8 cellular contexts compared by ENCODE assay signal in genomic region chr14:64983439-64984310, GRCh38. TPM values are rescaled to one million over a fixed set of nuclear protein-coding genes. Genes with fewer than 3 reads are reported as not detected.
DNase-seq lines count a peak whose midpoint lies in the region; ATAC-seq and TF ChIP-seq lines count a peak whose summit lies in the region.

No MANE protein-coding gene starts in this region.

- no peak overlapping the region for H3K4me3 ChIP-seq in IMR-90 (ENCODE audit: insufficient read depth, low read depth, low read length)

- no peak overlapping the region for H2AK5ac ChIP-seq in IMR-90 (ENCODE audit: low read depth, low read length)

- DNase-seq in NCI-H2081 (lab: John Stamatoyannopoulos, UW) (peak; percentile 39 to 67), NCI-H2081 treated with DMSO at 0.1 percent for 48 hours (lab: John Stamatoyannopoulos, UW) (no peak), IMR-90 (peak; percentile 74), SK-N-DZ (ENCODE audit: low spot score) (peak; percentile 53), dedifferentiated amniotic fluid mesenchymal stem cell (ENCODE audit: extremely low spot score) (peak; percentile 66), midbrain (lab: John Stamatoyannopoulos, UW) (peak; percentile 43)

- H3K9ac ChIP-seq in IMR-90 (ENCODE audit: low read depth, low read length), result no peak overlapping the region

- no peaks in the 10 kb centered on the region for H4K20me1 ChIP-seq in IMR-90 (ENCODE audit: insufficient read depth, low read length)

- peak overlapping the region; percentile 91 for H2AFZ ChIP-seq in IMR-90 (replicated peaks; ENCODE audit: low read length, poor library complexity)

- H3K27me3 ChIP-seq in IMR-90 (ENCODE audit: control insufficient read depth, insufficient read depth, low read length), result peaks cover 5% of the 10 kb centered on the region

- intact Hi-C loops in IMR-90 (cut with micrococcal nuclease), result loop anchor here (5.0 kb wide), 1 partner anchor 71 kb away; the partner anchor contains the start of gene CHURC1

- peak overlapping the region; percentile 64; the same call in 1 of the 2 replicates for H3K23ac ChIP-seq in IMR-90 (ENCODE audit: low read depth, low read length)

- TF ChIP-seq RAD21 in IMR-90 (IDR thresholded peaks at IDR 0.05; ENCODE audit: low read length), result peak; percentile 76

- H2BK5ac ChIP-seq in IMR-90 (ENCODE audit: low read depth, low read length, poor library complexity, severe bottlenecking), result no peak overlapping the region

- no peak overlapping the region for H2BK120ac ChIP-seq in IMR-90 (ENCODE audit: low read depth, low read length)

- H4K8ac ChIP-seq in IMR-90 (ENCODE audit: low read depth in 2 of 2, low read length in 2 of 2), result peak overlapping the region in 1 of 2 experiments; percentile 21; a peak in 1 of 4 replicates

- H3K9me3 ChIP-seq in IMR-90 (ENCODE audit: control insufficient read depth, insufficient read depth, low read length), result no peaks in the 10 kb centered on the region

- H3K4me2 ChIP-seq in IMR-90 (ENCODE audit: low read depth, low read length), result peak overlapping the region; percentile 87

- no peak overlapping the region for H4K5ac ChIP-seq in IMR-90 (ENCODE audit: low read depth, low read length)

- H2BK20ac ChIP-seq in IMR-90 (ENCODE audit: low read depth, low read length), result no peak overlapping the region

- H3K18ac ChIP-seq in IMR-90 (ENCODE audit: low read depth, low read length), result no peak overlapping the region

- 0 out of 2 replicates have a peak overlapping the region, but pooled peaks have one; percentile 20 for H3K14ac ChIP-seq in IMR-90 (replicated peaks; ENCODE audit: low read depth, low read length)

- peak overlapping the region; percentile 74 for H2AK9ac ChIP-seq in IMR-90 (replicated peaks; ENCODE audit: low read depth, low read length, poor library complexity)

- H3K4me1 ChIP-seq in IMR-90 (ENCODE audit: control insufficient read depth, insufficient read depth, low read length), result peaks cover 3% of the 10 kb centered on the region; the same call in 1 of the 2 replicates

- WGBS in IMR-90 (ENCODE audit: extremely low coverage in 2 of 2, insufficient read length in 1 of 2), 2 experiments, result 0% methylated on average over 3 of the region's 15 CpGs; no CpG with 5 or more reads in 1 of the 2 experiments

- dilution Hi-C loops in IMR-90 (cut with HindIII; ENCODE audit: low sequenced_read_pairs, unreplicated experiment), result no loop called here

- no peak overlapping the region for H3K4ac ChIP-seq in IMR-90 (ENCODE audit: low read depth, low read length)

- ATAC-seq in IMR-90 (ENCODE audit: low read depth), result no peak
- ATAC-seq in GM19455 (IDR thresholded peaks at IDR 0.05; ENCODE audit: unreplicated experiment), result no peak
- ATAC-seq in HG02798 (IDR thresholded peaks at IDR 0.05; ENCODE audit: poor library complexity, unreplicated experiment), result no peak

- no peak overlapping the region for H2BK15ac ChIP-seq in IMR-90 (ENCODE audit: low read depth, low read length)

- H4K91ac ChIP-seq in IMR-90 (ENCODE audit: insufficient read depth, low read depth, low read length), result no peak overlapping the region

- H3K79me1 ChIP-seq in IMR-90 (ENCODE audit: low read depth in 1 of 2, low read length in 2 of 2), result peaks cover 13 to 15% of the 10 kb centered on the region in 2 experiments

- no TSS peak for BruUV-seq in IMR-90 (replicated peaks; lab: Mats Ljungman, UMichigan)

- CTCF ChIA-PET in IMR-90 (lab: Yijun Ruan, JAX), result interaction anchor here (0.7 kb wide), 1 partner anchor 32 kb away, joined by 3 read pairs; no protein-coding TSS in a partner anchor

- H3K27ac ChIP-seq in IMR-90 (ENCODE audit: insufficient read depth, low read length), result no peak overlapping the region

- TF ChIP-seq POLR2A in IMR-90 (IDR thresholded peaks at IDR 0.05; ENCODE audit: low read depth, low read length), result no peak

- H3K56ac ChIP-seq in IMR-90 (ENCODE audit: extremely low read depth, insufficient read depth, low read length), result no peak overlapping the region

- in situ Hi-C loops in IMR-90 (cut with MboI; ENCODE audit: low sequenced_read_pairs), result no loop called here

- POLR2A ChIA-PET in IMR-90 (lab: Charles Lee; ENCODE audit: unreplicated experiment), result no interaction called here

- H3K9me1 ChIP-seq in IMR-90 (ENCODE audit: insufficient read depth, low read length), result no peaks in the 10 kb centered on the region

- peak; percentile 80 for TF ChIP-seq CTCF in IMR-90 (conservative IDR thresholded peaks at IDR 0.05; ENCODE audit: low read depth, low read length)

- no peaks in the 10 kb centered on the region for H3K36me3 ChIP-seq in IMR-90 (ENCODE audit: control insufficient read depth, insufficient read depth, low read length)

TF ChIP-seq in IMR-90, 13 proteins besides CTCF, POLR2A, EP300 and RAD21:
- TF ChIP-seq BHLHE40 (IDR thresholded peaks at IDR 0.05; ENCODE audit: low read depth, low read length), result no peak
- no peak for TF ChIP-seq ELK1 (IDR thresholded peaks at IDR 0.05; ENCODE audit: borderline replicate concordance, low read depth, low read length)
- TF ChIP-seq RFX5 (IDR thresholded peaks at IDR 0.05; ENCODE audit: low read depth, low read length), result no peak
- TF ChIP-seq SMC3 (IDR thresholded peaks at IDR 0.05; ENCODE audit: low read depth, low read length), result peak; percentile 62
- no peak for TF ChIP-seq FOS (IDR thresholded peaks at IDR 0.05; ENCODE audit: low read depth, low read length)
- TF ChIP-seq MAFK (IDR thresholded peaks at IDR 0.05; ENCODE audit: low read depth, low read length), result no peak
- no peak for TF ChIP-seq CHD1 (IDR thresholded peaks at IDR 0.05; ENCODE audit: low read depth, low read length)

RNA-seq across cellular contexts. Expression of gene FNTB, which starts 3.0 kb away (rescaled TPM):
- 8.1 and 9.9 TPM in 2 replicates for total RNA-seq in IMR-90 (2012; rRNA removed)
- 17.8 and 18.5 TPM in 2 replicates for polyA plus RNA-seq in IMR-90 (2012; rRNA removed)
- 11.6 and 15.5 TPM in 2 replicates for polyA plus RNA-seq in IMR-90 (2012; cell fraction: cytosol; rRNA removed)
- 24.1 and 27.4 TPM in 2 replicates for polyA plus RNA-seq in IMR-90 (2012; cell fraction: nucleus; rRNA removed; ENCODE audit: low replicate concordance)
- polyA plus RNA-seq in SK-N-DZ (2014; cell fraction: cytosol; rRNA removed), result 13.4 and 17.5 TPM in 2 replicates
- 11.2 and 20.5 TPM in 2 replicates for polyA plus RNA-seq in SK-N-DZ (2014; cell fraction: nucleus; rRNA removed)

RNA-seq across cellular contexts. Expression of gene RAB15, which starts 11.5 kb away (rescaled TPM):
- 3.3 and 3.4 TPM in 2 replicates for total RNA-seq in IMR-90 (2012; rRNA removed)
- 7.0 and 7.8 TPM in 2 replicates for polyA plus RNA-seq in IMR-90 (2012; rRNA removed)
- polyA plus RNA-seq in IMR-90 (2012; cell fraction: cytosol; rRNA removed), result 4.5 and 5.1 TPM in 2 replicates
- 15.7 and 20.4 TPM in 2 replicates for polyA plus RNA-seq in IMR-90 (2012; cell fraction: nucleus; rRNA removed; ENCODE audit: low replicate concordance)
- 16.1 and 16.2 TPM in 2 replicates for polyA plus RNA-seq in SK-N-DZ (2014; cell fraction: cytosol; rRNA removed)
- polyA plus RNA-seq in SK-N-DZ (2014; cell fraction: nucleus; rRNA removed), result 36.7 and 38.3 TPM in 2 replicates

RNA-seq across cellular contexts. Expression of gene GPX2, which starts 41.1 kb away (rescaled TPM):
- total RNA-seq in IMR-90 (2012; rRNA removed), result not detected in 2 replicates
- polyA plus RNA-seq in IMR-90 (2012; rRNA removed), result not detected in 2 replicates
- not detected in 2 replicates for polyA plus RNA-seq in IMR-90 (2012; cell fraction: cytosol; rRNA removed)
- polyA plus RNA-seq in IMR-90 (2012; cell fraction: nucleus; rRNA removed; ENCODE audit: low replicate concordance), result 0.30 TPM in 1 of 2 replicates, not detected in the other
- polyA plus RNA-seq in SK-N-DZ (2014; cell fraction: cytosol; rRNA removed), result not detected in 2 replicates
- polyA plus RNA-seq in SK-N-DZ (2014; cell fraction: nucleus; rRNA removed), result not detected in 2 replicates
